ENCODE assay signal across 15 cellular contexts in the genomic region with DNA sequence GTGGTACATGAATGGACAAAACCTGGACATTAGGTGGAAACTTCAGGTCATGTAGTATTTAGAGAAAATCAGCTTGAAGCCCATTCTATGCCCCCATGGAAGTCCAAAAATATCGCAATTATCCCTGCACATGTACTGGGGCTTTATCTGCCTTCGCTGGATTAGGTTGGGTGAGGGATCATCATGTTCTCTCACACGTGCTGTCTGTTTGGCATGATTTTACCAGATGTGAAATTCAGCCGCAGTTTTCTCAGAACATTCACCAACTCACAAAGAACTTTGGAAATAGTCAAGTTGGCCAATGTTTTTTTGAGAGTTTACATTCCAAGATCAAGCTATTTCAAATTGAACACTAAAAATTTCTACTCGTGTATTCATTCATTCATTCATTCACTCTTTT.
DNase-seq lines count a peak whose midpoint lies in the region; ATAC-seq, FAIRE-seq and TF ChIP-seq lines count a peak whose summit lies in the region.
"Had no signal": no experiment of that assay in that cellular context is flagged by ENCODE, and none has a peak within 500 bp of the region (broad histone marks: within the 10 kb centered on the region; RNA-seq: fewer than 3 reads in every experiment).

No MANE protein-coding gene starts in this region.

- TF ChIP-seq CTCF in liver (IDR thresholded peaks at IDR 0.05; ENCODE audit: low read depth, low read length, missing input control) (no peak), HepG2 (CRISPR knock-in tag; IDR thresholded peaks at IDR 0.05) (no peak), K562 (IDR thresholded peaks at IDR 0.05 in 2 of 3, conservative IDR thresholded peaks at IDR 0.05 in 1 of 3; ENCODE audit: insufficient read depth in 2 of 3, low read depth in 1 of 3, low read length in 3 of 3) (no peak), right lobe of liver (IDR thresholded peaks at IDR 0.05) (no peak), BE2C (IDR thresholded peaks at IDR 0.05; ENCODE audit: low read depth, low read length) (no peak)

- in situ Hi-C loops in HepG2 (cut with HindIII; ENCODE audit: extremely low pct_ligation_motif_present, low pct_unique_long_range_greater_than_20kb) (no loop called here), K562 (cut with MboI) (no loop called here)

- H3K27ac ChIP-seq in liver (ENCODE audit: low read depth in 1 of 2, low read length in 2 of 2) (peak overlapping the region; percentile 40 to 70), HepG2 (ENCODE audit: extremely low read length, insufficient read depth, low read length) (no peak overlapping the region), K562 (ENCODE audit: extremely low read depth, low read depth, low read length) (no peak overlapping the region), right lobe of liver (peak overlapping the region in 2 of 3 donors; percentile 46 to 64)
- H3K27ac ChIP-seq: BLaER1 had no signal

- TF ChIP-seq RAD21 in liver (IDR thresholded peaks at IDR 0.05) (no peak), HepG2 (CRISPR knock-in tag; IDR thresholded peaks at IDR 0.05) (no peak), K562 (CRISPR knock-in tag; conservative IDR thresholded peaks at IDR 0.05 in 1 of 2, IDR thresholded peaks at IDR 0.05 in 1 of 2) (no peak)

- no peak for TF ChIP-seq EP300 in HepG2 (IDR thresholded peaks at IDR 0.05; ENCODE audit: low read depth in 2 of 2, low read length in 2 of 2)
- no peak for TF ChIP-seq EP300 in HepG2 (CRISPR knock-in tag; IDR thresholded peaks at IDR 0.05; ENCODE audit: borderline replicate concordance)
- no peak for TF ChIP-seq EP300 in K562 (IDR thresholded peaks at IDR 0.05; ENCODE audit: low read length)

- H3K4me3 ChIP-seq in liver (ENCODE audit: low read depth in 1 of 3, low read length in 3 of 3) (no peak overlapping the region), HepG2 (replicated peaks in 1 of 3; ENCODE audit: insufficient read depth in 1 of 3, low read depth in 2 of 3, low read length in 3 of 3) (no peak overlapping the region), K562 (no peak overlapping the region), right lobe of liver (no peak overlapping the region), BE2C (ENCODE audit: low read depth, low read length) (no peak overlapping the region)
- H3K4me3 ChIP-seq: BLaER1 had no signal

- H3K27me3 ChIP-seq in liver (ENCODE audit: control insufficient read depth in 4 of 4, insufficient read depth in 4 of 4, low read length in 3 of 4) (no peaks in the 10 kb centered on the region), HepG2 (ENCODE audit: control insufficient read depth in 1 of 2, insufficient read depth in 2 of 2, low read length in 2 of 2) (no peaks in the 10 kb centered on the region; a peak in 1 of 5 replicates), K562 (ENCODE audit: control insufficient read depth in 2 of 2, insufficient read depth in 2 of 2, low read length in 2 of 2) (no peaks in the 10 kb centered on the region), right lobe of liver (no peaks in the 10 kb centered on the region), BE2C (no peaks in the 10 kb centered on the region)
- H3K27me3 ChIP-seq: BLaER1 had no signal

- no peak overlapping the region for H3K4me2 ChIP-seq in HepG2 (ENCODE audit: low read depth, low read length)
- H3K4me2 ChIP-seq in K562 (ENCODE audit: insufficient read depth, low read length): no peak overlapping the region
- H3K4me2 ChIP-seq: BLaER1 had no signal

- no peak for TF ChIP-seq POLR2A in HepG2 (IDR thresholded peaks at IDR 0.05; ENCODE audit: insufficient read depth in 1 of 2, low read depth in 2 of 2, low read length in 2 of 2)
- no peak for TF ChIP-seq POLR2A in K562 (conservative IDR thresholded peaks at IDR 0.05)
- TF ChIP-seq POLR2A in right lobe of liver (IDR thresholded peaks at IDR 0.05): no peak
- no peak for TF ChIP-seq POLR2A in erythroblast (IDR thresholded peaks at IDR 0.05; ENCODE audit: low read length)

- POLR2A ChIA-PET in HepG2 (lab: Yijun Ruan, JAX): no interaction called here
- POLR2A ChIA-PET in K562 (lab: Yijun Ruan, JAX): no interaction called here

- 38% methylated on average over 5 of the region's 5 CpGs for WGBS in liver
- 30% methylated on average over 5 of the region's 5 CpGs for WGBS in HepG2 (ENCODE audit: low lambda C conversion rate)
- WGBS in K562 (ENCODE audit: insufficient coverage, low coverage, missing lambda C conversion rate): 21% methylated on average over 5 of the region's 5 CpGs
- 25% methylated on average over 4 of the region's 5 CpGs for whole genome bisulfite sequencing in right lobe of liver (ENCODE audit: insufficient coverage, low coverage, low lambda C conversion rate, missing lambda C conversion rate)

- H3K4me1 ChIP-seq in liver (ENCODE audit: control insufficient read depth in 4 of 4, insufficient read depth in 4 of 4, low read length in 3 of 4) (peaks cover 2 to 15% (median 8%) of the 10 kb centered on the region in 4 donors), HepG2 (ENCODE audit: insufficient read depth, low read length) (no peaks in the 10 kb centered on the region), K562 (replicated peaks in 1 of 2; ENCODE audit: control insufficient read depth in 2 of 2, insufficient read depth in 2 of 2, low read length in 2 of 2) (no peaks in the 10 kb centered on the region; a peak in 1 of 5 replicates), right lobe of liver (peaks cover 0 to 24% (median 4%) of the 10 kb centered on the region in 4 donors), BE2C (no peaks in the 10 kb centered on the region)
- H3K4me1 ChIP-seq: BLaER1 had no signal

- no TSS peak for BruUV-seq in HepG2 (replicated peaks; lab: Mats Ljungman, UMichigan)
- BruUV-seq in K562 (replicated peaks; lab: Mats Ljungman, UMichigan): no TSS peak

- H3K9me3 ChIP-seq in liver (ENCODE audit: control insufficient read depth in 4 of 4, low read length in 3 of 4) (no peaks in the 10 kb centered on the region), HepG2 (ENCODE audit: low read length) (no peaks in the 10 kb centered on the region), K562 (replicated peaks; ENCODE audit: control insufficient read depth, insufficient read depth, low read depth, low read length) (no peaks in the 10 kb centered on the region), right lobe of liver (no peaks in the 10 kb centered on the region), BE2C (no peaks in the 10 kb centered on the region)
- H3K9me3 ChIP-seq: BLaER1 had no signal

- DNase-seq in HepG2 (ENCODE audit: low spot score) (no peak), K562 (ENCODE audit: extremely low read depth in 1 of 4, low spot score in 3 of 4) (no peak), right lobe of liver (peak in 1 of 3 donors; percentile 63), COLO829 (ENCODE audit: low spot score) (no peak), BE2C (no peak), erythroblast (lab: John Stamatoyannopoulos, UW) (no peak)
- DNase-seq: ACHN; CD8-positive, alpha-beta memory T cell; DMS53; GF-D8; HCEC 1CT; HFFc6 had no signal

- H4K20me1 ChIP-seq in HepG2 (ENCODE audit: insufficient read depth, low read length): no peaks in the 10 kb centered on the region
- no peaks in the 10 kb centered on the region for H4K20me1 ChIP-seq in K562 (replicated peaks; ENCODE audit: control insufficient read depth, insufficient read depth, low read length)
- H4K20me1 ChIP-seq: BLaER1 had no signal

- H3K36me3 ChIP-seq in liver (ENCODE audit: control insufficient read depth in 4 of 4, insufficient read depth in 3 of 4, low read depth in 1 of 4, low read length in 3 of 4) (no peaks in the 10 kb centered on the region), HepG2 (replicated peaks in 1 of 2; ENCODE audit: control insufficient read depth in 1 of 2, insufficient read depth in 2 of 2, low read length in 2 of 2) (no peaks in the 10 kb centered on the region), K562 (ENCODE audit: control insufficient read depth, insufficient read depth, low read length) (no peaks in the 10 kb centered on the region), right lobe of liver (no peaks in the 10 kb centered on the region), BE2C (no peaks in the 10 kb centered on the region)
- H3K36me3 ChIP-seq: BLaER1 had no signal

- ATAC-seq in HepG2 (no peak), K562 (no peak), right lobe of liver (peak; percentile 58 to 75 (median 65))

- intact Hi-C loops in HepG2 (cut with micrococcal nuclease; ENCODE audit: unreplicated experiment) (no loop called here), K562 (cut with micrococcal nuclease) (loop anchor here (2.0 kb wide), 1 partner anchor 69 kb away; no protein-coding TSS in a partner anchor), right lobe of liver (cut with DNase I) (loop anchor here in 1 of 2 donors (10.0 kb wide), 1 partner anchor 459 kb away; a partner anchor contains a TSS)

- no peaks in the 10 kb centered on the region for H3K9me1 ChIP-seq in K562 (ENCODE audit: control insufficient read depth, insufficient read depth, low read length)

- CTCF ChIA-PET in HepG2 (lab: Yijun Ruan, JAX; ENCODE audit: low intra/inter-chr PET ratio, low total read pairs): no interaction called here
- CTCF ChIA-PET in K562 (lab: Yijun Ruan, JAX; ENCODE audit: low intra/inter-chr PET ratio): no interaction called here

- H2AFZ ChIP-seq in HepG2 (ENCODE audit: low read length) (no peak overlapping the region), K562 (ENCODE audit: low read depth, low read length) (peak overlapping the region; percentile 38; the same call in 1 of the 2 replicates)

- FAIRE-seq in HepG2 (lab: Jason Lieb, UNC) (no peak), K562 (lab: Jason Lieb, UNC) (no peak)
- FAIRE-seq: GM18507 had no signal

- peak overlapping the region in 1 of 2 donors; percentile 1 for H3K9ac ChIP-seq in liver (ENCODE audit: low read depth in 1 of 2, low read length in 2 of 2)
- no peak overlapping the region for H3K9ac ChIP-seq in HepG2 (ENCODE audit: insufficient read depth, low read depth, low read length)
- H3K9ac ChIP-seq in K562 (ENCODE audit: insufficient read depth in 1 of 2, low read depth in 2 of 2, low read length in 2 of 2): no peak overlapping the region
- H3K9ac ChIP-seq: BLaER1 had no signal

- H3K79me2 ChIP-seq in HepG2 (ENCODE audit: insufficient read depth, low read length) (no peaks in the 10 kb centered on the region), K562 (ENCODE audit: control insufficient read depth, insufficient read depth, low read length) (no peaks in the 10 kb centered on the region)

TF ChIP-seq in liver, 16 proteins besides CTCF, POLR2A, EP300 and RAD21 (continues in another document):
- peak; percentile 28 to 55 for TF ChIP-seq RXRA (IDR thresholded peaks at IDR 0.05)
- peak in 1 of 2 donors; percentile 43 for TF ChIP-seq JUND (IDR thresholded peaks at IDR 0.05)

TF ChIP-seq in HepG2, 621 proteins besides CTCF, POLR2A, EP300 and RAD21:
- TF ChIP-seq ZNF205 (CRISPR knock-in tag; IDR thresholded peaks at IDR 0.05) (no peak), CHD4 (IDR thresholded peaks at IDR 0.05; ENCODE audit: borderline replicate concordance, low read length) (no peak), ZNF235 (CRISPR knock-in tag; IDR thresholded peaks at IDR 0.05; ENCODE audit: borderline replicate concordance) (no peak), ZNF430 (CRISPR knock-in tag; IDR thresholded peaks at IDR 0.05) (no peak)

TF ChIP-seq in K562, 482 proteins besides CTCF, POLR2A, EP300 and RAD21 (continues in another document):
- no peak for TF ChIP-seq ZNF354B (CRISPR knock-in tag; IDR thresholded peaks at IDR 0.05)

Comparison
In these comparisons a context has a peak if more than half of its experiments do, and no peak if none do; other contexts are left out.
1. H3K27ac ChIP-seq: peak in liver (2 of 2) and right lobe of liver (2 of 3); none in HepG2 (single experiment) and K562 (single experiment).
2. ATAC-seq: peak in right lobe of liver (4 of 4); none in HepG2 (single experiment) and K562 (single experiment).